In genomic region chr22:32574397-32574796, GRCh38 we compare ENCODE assay signal across 19 cellular contexts.
DNase-seq lines count a peak whose midpoint lies in the region; ATAC-seq and TF ChIP-seq lines count a peak whose summit lies in the region.
"Had no signal": no experiment of that assay in that cellular context is flagged by ENCODE, and none has a peak within 500 bp of the region (broad histone marks: within the 10 kb centered on the region; RNA-seq: fewer than 3 reads in every experiment).

No MANE protein-coding gene starts in this region.

- H3K4me1 ChIP-seq in spleen = peaks cover 0 to 5% (median 0%) of the 10 kb centered on the region in 6 donors
- no peaks in the 10 kb centered on the region for H3K4me1 ChIP-seq in CD4-positive, alpha-beta memory T cell (ENCODE audit: insufficient read depth, low read length)
- H3K4me1 ChIP-seq: tibial artery had no signal

- H3K27ac Mint-ChIP-seq in CD4-positive, alpha-beta memory T cell = no peak overlapping the region
- H3K27ac Mint-ChIP-seq: immature natural killer cell; mesothelial cell of epicardium; T-helper 2 cell treated with Interferon-gamma antibody and Interleukin-4, amounts not matched to agents 5 μg/mL and 100 μg/mL, for 36 hours had no signal

- H3K27ac ChIP-seq in coronary artery = no peak overlapping the region
- H3K27ac ChIP-seq in spleen = peak overlapping the region in 5 of 8 donors; percentile 19 to 63 (median 41)
- H3K27ac ChIP-seq in CD4-positive, alpha-beta memory T cell (ENCODE audit: low read depth, low read length) = no peak overlapping the region
- H3K27ac ChIP-seq: tibial artery had no signal

- ATAC-seq in HG02571 (IDR thresholded peaks at IDR 0.05; ENCODE audit: unreplicated experiment) (no peak), HG02885 (IDR thresholded peaks at IDR 0.05; ENCODE audit: poor library complexity, unreplicated experiment) (no peak)

- peaks cover 0 to 5% (median 0%) of the 10 kb centered on the region in 8 donors for H3K9me3 Mint-ChIP-seq in CD4-positive, alpha-beta memory T cell
- H3K9me3 Mint-ChIP-seq: mesothelial cell of epicardium; T-helper 2 cell treated with Interferon-gamma antibody and Interleukin-4, amounts not matched to agents 5 μg/mL and 100 μg/mL, for 36 hours had no signal

- peaks cover 11 to 13% of the 10 kb centered on the region in 2 donors for H3K27me3 Mint-ChIP-seq in CD4-positive, alpha-beta memory T cell

- DNase-seq in NK-92 treated with Interleukin-12 subunit alpha and Interleukin-12 subunit beta, amount 100 ng/mL, for 24 hours (lab: John Stamatoyannopoulos, UW) = peak; percentile 3
- DNase-seq in NK-92 (lab: John Stamatoyannopoulos, UW; ENCODE audit: unreplicated experiment) = no peak
- peak; percentile 20 for DNase-seq in SK-MEL-5 (ENCODE audit: low read depth, low spot score)
- peak; percentile 24 for DNase-seq in coronary artery (ENCODE audit: low spot score)
- no peak for DNase-seq in spleen
- no peak for DNase-seq in CD4-positive, alpha-beta memory T cell
- DNase-seq: 8988T; activated CD4-positive, alpha-beta T cell treated with anti-CD3 and anti-CD28 coated beads, Interleukin-2, amount 50 U/mL, for 48 hours; cortex of kidney; glutamatergic neuron; immature natural killer cell; NCI-H2171; SHP77; stimulated activated CD4-positive, alpha-beta T cell treated with anti-CD3 and anti-CD28 coated beads, Interleukin-4, amount 100 ng/mL, for 24 hours; tibial artery had no signal

- POLR2A ChIA-PET in CD4-positive, alpha-beta memory T cell (lab: Charles Lee; ENCODE audit: partially characterized antibody) = no interaction called here

- peaks cover 0 to 3% (median 0%) of the 10 kb centered on the region in 4 donors for H3K4me1 Mint-ChIP-seq in CD4-positive, alpha-beta memory T cell
- H3K4me1 Mint-ChIP-seq: immature natural killer cell had no signal

- no peak for TF ChIP-seq POLR2A in spleen (IDR thresholded peaks at IDR 0.05)

- TF ChIP-seq CTCF in coronary artery (IDR thresholded peaks at IDR 0.05) = no peak
- TF ChIP-seq CTCF in spleen (IDR thresholded peaks at IDR 0.05 in 8 of 11, conservative IDR thresholded peaks at IDR 0.05 in 3 of 11) = no peak

- CTCF ChIA-PET in CD4-positive, alpha-beta memory T cell (lab: Charles Lee; ENCODE audit: partially characterized antibody) = no interaction called here

- no peaks in the 10 kb centered on the region for H3K9me3 ChIP-seq in spleen
- no peaks in the 10 kb centered on the region for H3K9me3 ChIP-seq in CD4-positive, alpha-beta memory T cell (ENCODE audit: control insufficient read depth in 1 of 2, low read length in 2 of 2)
- H3K9me3 ChIP-seq: tibial artery had no signal

- no peak overlapping the region for H3K4me3 Mint-ChIP-seq in CD4-positive, alpha-beta memory T cell
- H3K4me3 Mint-ChIP-seq: immature natural killer cell; mesothelial cell of epicardium; T-helper 2 cell treated with Interferon-gamma antibody and Interleukin-4, amounts not matched to agents 5 μg/mL and 100 μg/mL, for 36 hours had no signal

- intact Hi-C loops in spleen (cut with DNase I; ENCODE audit: low total_unique reads) = no loop called here
- intact Hi-C loops in CD4-positive, alpha-beta memory T cell (cut with micrococcal nuclease) = no loop called here

- 70 to 75% (median 73%) methylated on average over 6 of the region's 6 CpGs for WGBS in spleen, 5 donors

- no peaks in the 10 kb centered on the region for H3K27me3 ChIP-seq in spleen (replicated peaks in 1 of 7)
- no peaks in the 10 kb centered on the region for H3K27me3 ChIP-seq in CD4-positive, alpha-beta memory T cell (ENCODE audit: insufficient read depth, low read length)
- H3K27me3 ChIP-seq: tibial artery had no signal

- H3K36me3 Mint-ChIP-seq in CD4-positive, alpha-beta memory T cell = no peaks in the 10 kb centered on the region
- H3K36me3 Mint-ChIP-seq: immature natural killer cell, mesothelial cell of epicardium had no signal

- H3K4me3 ChIP-seq in coronary artery (no peak overlapping the region), spleen (no peak overlapping the region)
- no peak overlapping the region for H3K4me3 ChIP-seq in CD4-positive, alpha-beta memory T cell (ENCODE audit: low read length in 2 of 2)
- H3K4me3 ChIP-seq: tibial artery had no signal

- in situ Hi-C loops in SK-MEL-5 (cut with HindIII; ENCODE audit: low pct_unique_long_range_greater_than_20kb, low sequenced_read_pairs) = no loop called here

- no peaks in the 10 kb centered on the region for H3K36me3 ChIP-seq in spleen
- H3K36me3 ChIP-seq in CD4-positive, alpha-beta memory T cell (ENCODE audit: insufficient read depth, low read length) = no peaks in the 10 kb centered on the region
- H3K36me3 ChIP-seq: tibial artery had no signal

Comparison
In these comparisons a context has a peak if more than half of its experiments do, and no peak if none do; other contexts are left out.
1. DNase-seq: peak in NK-92 treated with Interleukin-12 subunit alpha and Interleukin-12 subunit beta, amount 100 ng/mL, for 24 hours (single experiment), SK-MEL-5 (single experiment) and coronary artery (single experiment); none in NK-92 (single experiment), spleen (single experiment) and CD4-positive, alpha-beta memory T cell (0 of 5).
2. H3K27ac ChIP-seq: peak in spleen (5 of 8); none in coronary artery (0 of 2) and CD4-positive, alpha-beta memory T cell (single experiment).